In genomic region chr10:130127612-130128607, GRCh38 we compare ENCODE assay signal across 8 cellular contexts. TPM values are rescaled to one million over a fixed set of nuclear protein-coding genes. Genes with fewer than 3 reads are reported as not detected.
DNase-seq lines count a peak whose midpoint lies in the region; ATAC-seq and TF ChIP-seq lines count a peak whose summit lies in the region.

No MANE protein-coding gene starts in this region.

- no peaks in the 10 kb centered on the region for H3K9me3 Mint-ChIP-seq in activated CD8-positive, alpha-beta memory T cell treated with anti-CD3 and anti-CD28 coated beads, Interleukin-2, amount 10 ng/mL, durations not matched to agents 7 days and 5 days (ENCODE audit: low read depth)
- H3K9me3 Mint-ChIP-seq in naive B cell = no peaks in the 10 kb centered on the region
- H3K9me3 Mint-ChIP-seq in type B pancreatic cell = no peaks in the 10 kb centered on the region

- H3K36me3 Mint-ChIP-seq in activated CD8-positive, alpha-beta memory T cell treated with anti-CD3 and anti-CD28 coated beads, Interleukin-2, amount 10 ng/mL, durations not matched to agents 7 days and 5 days = no peaks in the 10 kb centered on the region
- H3K36me3 Mint-ChIP-seq in naive B cell (no peaks in the 10 kb centered on the region), type B pancreatic cell (no peaks in the 10 kb centered on the region)

- DNase-seq in DMS 273 (lab: John Stamatoyannopoulos, UW; ENCODE audit: unreplicated experiment) (peak; percentile 76), NCI-H526 (lab: John Stamatoyannopoulos, UW) (peak; percentile 37 to 72), naive B cell (peak; percentile 25), type B pancreatic cell (ENCODE audit: extremely low spot score, unreplicated experiment) (no peak)
- peak; percentile 67 for DNase-seq in activated CD8-positive, alpha-beta memory T cell treated with anti-CD3 and anti-CD28 coated beads, Interleukin-2, amount 10 ng/mL, durations not matched to agents 7 days and 5 days

- peak; percentile 98 for ATAC-seq in GM19351 (IDR thresholded peaks at IDR 0.05; ENCODE audit: unreplicated experiment)
- peak; percentile 89 for ATAC-seq in HG03175 (IDR thresholded peaks at IDR 0.05; ENCODE audit: unreplicated experiment)
- peak; percentile 82 for ATAC-seq in activated CD8-positive, alpha-beta memory T cell treated with anti-CD3 and anti-CD28 coated beads, Interleukin-2, amount 10 ng/mL, durations not matched to agents 7 days and 5 days
- ATAC-seq in esophagus mucosa = peak; percentile 84
- ATAC-seq in naive B cell (ENCODE audit: low read depth in 2 of 2) = peak; percentile 67 to 72

- H3K4me1 Mint-ChIP-seq in activated CD8-positive, alpha-beta memory T cell treated with anti-CD3 and anti-CD28 coated beads, Interleukin-2, amount 10 ng/mL, durations not matched to agents 7 days and 5 days = peaks cover 10% of the 10 kb centered on the region
- H3K4me1 Mint-ChIP-seq in naive B cell (peaks cover 5 to 6% (median 5%) of the 10 kb centered on the region in 3 donors), type B pancreatic cell (ENCODE audit: unreplicated experiment) (peaks cover 6% of the 10 kb centered on the region)

- TF ChIP-seq CTCF in type B pancreatic cell (conservative IDR thresholded peaks at IDR 0.05) = peak; percentile 83

- CTCF ChIA-PET in activated CD8-positive, alpha-beta memory T cell treated with anti-CD3 and anti-CD28 coated beads, Interleukin-2, amount 10 ng/mL, durations not matched to agents 7 days and 5 days (lab: Charles Lee) = interaction anchor here (0.7 to 3.1 kb wide), 15 partner anchors 9 to 661 kb away, joined by 3 to 23 read pairs (median 4); partner anchors contain the start of genes C10orf143 and MGMT

- H3K27me3 Mint-ChIP-seq in activated CD8-positive, alpha-beta memory T cell treated with anti-CD3 and anti-CD28 coated beads, Interleukin-2, amount 10 ng/mL, durations not matched to agents 7 days and 5 days = peaks cover 41% of the 10 kb centered on the region
- H3K27me3 Mint-ChIP-seq in naive B cell = peaks cover 34 to 66% (median 42%) of the 10 kb centered on the region in 3 donors
- peaks cover 3% of the 10 kb centered on the region for H3K27me3 Mint-ChIP-seq in type B pancreatic cell

- no peak overlapping the region for H3K4me3 Mint-ChIP-seq in activated CD8-positive, alpha-beta memory T cell treated with anti-CD3 and anti-CD28 coated beads, Interleukin-2, amount 10 ng/mL, durations not matched to agents 7 days and 5 days
- no peak overlapping the region for H3K4me3 Mint-ChIP-seq in naive B cell
- no peak overlapping the region for H3K4me3 Mint-ChIP-seq in type B pancreatic cell

- H3K27ac Mint-ChIP-seq in activated CD8-positive, alpha-beta memory T cell treated with anti-CD3 and anti-CD28 coated beads, Interleukin-2, amount 10 ng/mL, durations not matched to agents 7 days and 5 days = no peak overlapping the region
- no peak overlapping the region for H3K27ac Mint-ChIP-seq in naive B cell
- H3K27ac Mint-ChIP-seq in type B pancreatic cell = peak overlapping the region; percentile 7

RNA-seq across cellular contexts. Expression of gene GLRX3, which starts 8.3 kb away (rescaled TPM):
- total RNA-seq in activated CD8-positive, alpha-beta memory T cell treated with anti-CD3 and anti-CD28 coated beads, Interleukin-2, amount 10 ng/mL, durations not matched to agents 7 days and 5 days = 10 to 100 TPM; 65.0 to 89.7 TPM
- total RNA-seq in esophagus mucosa (109 TPM), type B pancreatic cell (ENCODE audit: low replicate concordance) (73.2 and 77.4 TPM in 2 replicates)
- 100 to 1,000 TPM in 1 of 6 donors, 10 to 100 TPM in 5; 67.7 to 100 (median 72.2) TPM for polyA plus RNA-seq in naive B cell (ENCODE audit: low read depth in 6 of 6)

RNA-seq across cellular contexts. Expression of gene C10orf143, which starts 17.3 kb away (rescaled TPM):
- total RNA-seq in activated CD8-positive, alpha-beta memory T cell treated with anti-CD3 and anti-CD28 coated beads, Interleukin-2, amount 10 ng/mL, durations not matched to agents 7 days and 5 days = 1 to 10 TPM; 2.7 to 4.3 TPM
- 3.3 TPM for total RNA-seq in esophagus mucosa
- polyA plus RNA-seq in naive B cell (ENCODE audit: low read depth in 6 of 6) = 10 to 100 TPM; 15.6 to 44.9 (median 20.4) TPM
- total RNA-seq in type B pancreatic cell (ENCODE audit: low replicate concordance) = 1.8 and 3.0 TPM in 2 replicates
